ENCODE assay signal across 1 cellular context in genomic region chr1:52028328-52028727, GRCh38.
A peak's percentile ranks its signal among the peaks of the same experiment; 100 is the strongest.
TF ChIP-seq lines count a peak whose summit lies in the region.

No MANE protein-coding gene starts in this region.

TF ChIP-seq in HepG2, 621 proteins besides CTCF, POLR2A, EP300 and RAD21:
- TF ChIP-seq MTERF4 (CRISPR knock-in tag; IDR thresholded peaks at IDR 0.05) (no peak), PTBP1 (IDR thresholded peaks at IDR 0.05; ENCODE audit: low read depth, low read length, poor library complexity, severe bottlenecking) (no peak), ISX (CRISPR knock-in tag; conservative IDR thresholded peaks at IDR 0.05) (no peak), HNF1A (IDR thresholded peaks at IDR 0.05; ENCODE audit: low read depth) (no peak), HNF1A (CRISPR knock-in tag; IDR thresholded peaks at IDR 0.05; ENCODE audit: borderline replicate concordance) (peak; percentile 51; the same call in 1 of the 2 replicates), NR2F2 (IDR thresholded peaks at IDR 0.05; ENCODE audit: borderline replicate concordance, low read depth) (no peak), PAXIP1 (CRISPR knock-in tag; conservative IDR thresholded peaks at IDR 0.05) (0 out of 2 replicates have a peak, but pooled peaks have one; percentile 31)
